28 cellular contexts compared by ENCODE assay signal in genomic region chr12:110227138-110227537, GRCh38.
"Had no signal": no experiment of that assay in that cellular context is flagged by ENCODE, and none has a peak within 500 bp of the region (broad histone marks: within the 10 kb centered on the region; RNA-seq: fewer than 3 reads in every experiment).

No MANE protein-coding gene starts in this region.

- H3K4me3 ChIP-seq: ascending aorta, cardiac muscle cell, PC-9 had no signal

- H3K27me3 ChIP-seq: ascending aorta, cardiac muscle cell had no signal

- H3K36me3 ChIP-seq: ascending aorta, cardiac muscle cell had no signal

- H3K9me3 ChIP-seq: ascending aorta had no signal

- ATAC-seq: activated CD8-positive, alpha-beta T cell treated with anti-CD3 and anti-CD28 coated beads for 36 hours; activated T-cell treated with anti-CD3 and anti-CD28 coated beads, Interleukin-2, amount 50 U/mL, for 72 hours; activated T-helper 17 cell treated with anti-CD3 and anti-CD28 coated beads, Interleukin-2, amount 50 U/mL, for 72 hours had no signal

- DNase-seq: activated CD4-positive, alpha-beta T cell treated with anti-CD3 and anti-CD28 coated beads, Interleukin-2, amount 10 ng/mL, durations not matched to agents 24 days and 14 days; activated CD4-positive, alpha-beta T cell treated with anti-CD3 and anti-CD28 coated beads, Interleukin-2, amount 50 U/mL, for 4 hours; activated CD8-positive, alpha-beta T cell treated with anti-CD3 and anti-CD28 coated beads for 36 hours; activated effector memory CD4-positive, alpha-beta T cell treated with anti-CD3 and anti-CD28 coated beads, Interleukin-2, amount 50 U/mL, for 16 hours; activated naive CD4-positive, alpha-beta T cell; activated naive CD4-positive, alpha-beta T cell treated with anti-CD3 and anti-CD28 coated beads, Interleukin-2, amount 50 U/mL, for 16 hours; activated naive CD8-positive, alpha-beta T cell treated with anti-CD3 and anti-CD28 coated beads for 36 hours; activated T-cell treated with anti-CD3 and anti-CD28 coated beads, Interleukin-2, amount 50 U/mL, for 1 hour; activated T-cell treated with anti-CD3 and anti-CD28 coated beads, Interleukin-2, amount 50 U/mL, for 72 hours; amygdala; NCI-H1092 treated with DMSO at 0.1 percent for 48 hours; NCI-H1417; NCI-H146; NCI-H187; NCI-H2081; NCI-H2171 treated with DMSO at 0.1 percent for 48 hours; NCI-H2227 treated with DMSO at 0.1 percent for 48 hours; NCI-H446; NCI-H510A treated with DMSO at 0.1 percent for 48 hours; NCI-H69; PC-9; Right ventricle myocardium superior; SW 1271; T1000 had no signal

- H3K27ac ChIP-seq: PC-9, RWPE1 had no signal
